Comparison of ENCODE assay signal across 28 cellular contexts in the genomic region with DNA sequence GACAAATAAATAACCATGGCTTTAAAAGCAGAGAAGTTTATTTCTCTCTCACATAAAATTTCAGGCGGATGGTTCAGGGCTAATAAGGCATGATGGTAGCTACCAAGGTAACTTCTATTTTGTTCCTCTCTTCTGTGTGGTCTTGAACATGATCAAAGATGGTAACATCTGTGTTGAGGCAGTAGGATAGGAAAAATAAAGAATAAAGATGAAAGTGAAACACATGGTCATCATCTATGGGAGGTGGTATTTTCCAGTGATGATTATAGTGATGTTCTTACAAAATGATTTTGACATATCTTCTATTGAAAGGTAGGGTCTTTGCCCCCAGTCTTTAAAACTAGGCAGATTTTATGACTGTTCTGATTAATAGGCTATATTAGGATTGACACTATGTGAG. TPM values are rescaled to one million over a fixed set of nuclear protein-coding genes. Genes with fewer than 3 reads are reported as not detected.
"Had no signal": no experiment of that assay in that cellular context is flagged by ENCODE, and none has a peak within 500 bp of the region (broad histone marks: within the 10 kb centered on the region; RNA-seq: fewer than 3 reads in every experiment).

No MANE protein-coding gene starts in this region.

- H3K27me3 ChIP-seq: gastrocnemius medialis had no signal

- H3K36me3 Mint-ChIP-seq: mesothelial cell of epicardium had no signal

- DNase-seq: effector CD8-positive, alpha-beta T cell; effector memory CD8-positive, alpha-beta T cell; endodermal cell; erythroblast; esophagus squamous epithelium; foreskin fibroblast; foreskin melanocyte; gastrocnemius medialis; glutamatergic neuron; head of caudate nucleus; heart right ventricle; hippocampal formation; left cardiac atrium; left lung; left ventricle myocardium superior; lower lobe of right lung; mucosa of descending colon had no signal

- H3K4me3 Mint-ChIP-seq: effector memory CD8-positive, alpha-beta T cell; endodermal cell; mesothelial cell of epicardium had no signal

- H3K9me3 ChIP-seq: esophagus squamous epithelium had no signal

- H3K9me3 Mint-ChIP-seq: effector memory CD8-positive, alpha-beta T cell had no signal

- ATAC-seq: effector memory CD8-positive, alpha-beta T cell; esophagus mucosa; gastrocnemius medialis; heart right ventricle; left cardiac atrium; left lung; left ventricle myocardium superior; lower lobe of right lung; mucosa of descending colon had no signal

- H3K27ac ChIP-seq: coronary artery, epithelial cell of prostate, esophagus squamous epithelium, gastrocnemius medialis, heart right ventricle, left lung, lower lobe of right lung had no signal

- H3K4me1 ChIP-seq: gastrocnemius medialis, left lung, lower lobe of right lung had no signal

- H3K36me3 ChIP-seq: esophagus squamous epithelium, gastrocnemius medialis, heart right ventricle, left lung, lower lobe of right lung had no signal

- H3K4me3 ChIP-seq: coronary artery, esophagus squamous epithelium, gastrocnemius medialis, heart right ventricle, left lung, lower lobe of right lung, mucosa of descending colon had no signal

- H3K27ac Mint-ChIP-seq: effector memory CD8-positive, alpha-beta T cell; endodermal cell; mesothelial cell of epicardium had no signal

RNA-seq across cellular contexts. Expression of a gene that starts 14.2 kb away (rescaled TPM):
- total RNA-seq: dermis microvascular lymphatic vessel endothelial cell, endodermal cell, esophagus mucosa, esophagus squamous epithelium, gastrocnemius medialis, glomerular endothelial cell, heart right ventricle, kidney epithelial cell, left cardiac atrium, left lung, left ventricle myocardium superior, lower leg skin, lower lobe of right lung, lung microvascular endothelial cell, mesenteric fat pad had no signal

RNA-seq across cellular contexts. Expression of a gene that starts 17.9 kb away (rescaled TPM):
- total RNA-seq: cerebellum, dermis microvascular lymphatic vessel endothelial cell, endodermal cell, esophagus mucosa, esophagus squamous epithelium, glomerular endothelial cell, heart right ventricle, kidney epithelial cell, left cardiac atrium, left lung, left ventricle myocardium superior, lower leg skin, lower lobe of right lung, lung microvascular endothelial cell, mesenteric fat pad, mesothelial cell of epicardium, mucosa of descending colon had no signal
